Comparison of ENCODE assay signal across 8 cellular contexts in the genomic region with DNA sequence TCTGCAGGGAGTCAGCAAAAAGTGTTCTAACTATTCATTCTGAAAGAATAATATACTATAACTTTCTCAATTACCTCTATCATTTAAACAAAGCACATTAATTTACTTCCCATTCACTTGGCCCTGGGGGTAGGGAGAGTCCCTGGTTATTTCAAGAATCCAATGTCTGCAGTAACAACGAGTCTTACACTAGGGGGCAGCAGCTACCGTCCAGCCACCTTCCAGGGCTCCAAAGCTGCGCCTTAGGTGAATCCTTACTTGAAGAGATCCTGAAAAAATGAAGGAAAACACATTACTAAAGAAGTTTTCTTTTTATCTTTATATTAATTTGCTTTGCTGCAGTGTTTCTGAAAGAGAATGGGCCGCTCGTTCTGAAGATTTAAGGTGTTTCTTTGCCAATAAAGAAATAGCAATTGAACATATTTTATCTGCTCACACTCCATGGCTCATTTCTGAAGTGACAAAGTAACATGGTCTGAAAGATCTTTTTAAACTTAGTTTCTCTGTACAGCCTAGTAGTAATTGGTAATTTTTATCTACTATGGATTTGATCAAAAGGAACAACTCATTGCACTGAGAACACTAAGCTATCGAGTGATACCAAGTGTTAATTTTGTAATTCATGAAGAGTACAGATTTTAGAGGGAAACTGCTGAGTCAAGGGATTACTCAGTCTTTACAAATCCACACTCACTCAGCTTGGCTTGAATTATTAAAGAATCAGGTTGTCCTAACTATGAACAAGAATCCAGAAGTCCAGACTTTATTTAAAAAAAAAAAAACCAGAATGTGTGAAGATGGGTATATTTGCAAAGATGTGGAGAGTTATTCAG. TPM values are rescaled to one million over a fixed set of nuclear protein-coding genes. Genes with fewer than 3 reads are reported as not detected.
DNase-seq lines count a peak whose midpoint lies in the region; ATAC-seq and TF ChIP-seq lines count a peak whose summit lies in the region.

No MANE protein-coding gene starts in this region.

- no peak overlapping the region for H3K4me3 Mint-ChIP-seq in endothelial cell (ENCODE audit: unreplicated experiment)

- ATAC-seq in GM18868 (IDR thresholded peaks at IDR 0.05; ENCODE audit: unreplicated experiment), result peak; percentile 84
- peak; percentile 92 for ATAC-seq in HG03571 (IDR thresholded peaks at IDR 0.05; ENCODE audit: unreplicated experiment)
- peak; percentile 92 for ATAC-seq in stimulated activated naive CD8-positive, alpha-beta T cell treated with anti-CD3 and anti-CD28 coated beads, Interleukin-15, Interleukin-2, amounts not matched to agents 100 U/mL and 50 U/mL, for 24 hours

- no peaks in the 10 kb centered on the region for H3K36me3 Mint-ChIP-seq in endothelial cell (ENCODE audit: low read depth, unreplicated experiment)

- peak; percentile 89 for TF ChIP-seq CTCF in endothelial cell (IDR thresholded peaks at IDR 0.05; ENCODE audit: unreplicated experiment)

- DNase-seq in AG08395 (ENCODE audit: low spot score) (peak; percentile 87), NOMO-1 treated with DMSO at 0.1 percent for 48 hours (lab: John Stamatoyannopoulos, UW; ENCODE audit: unreplicated experiment) (peak; percentile 68), endothelial cell (ENCODE audit: low spot score) (peak; percentile 71), mucosa of gallbladder (ENCODE audit: low spot score) (peak; percentile 72)
- DNase-seq in activated CD8-positive, alpha-beta memory T cell treated with anti-CD3 and anti-CD28 coated beads for 4 hours (ENCODE audit: low read depth in 2 of 2), result peak; percentile 17 to 28
- peak; percentile 63 for DNase-seq in stimulated activated naive CD8-positive, alpha-beta T cell treated with anti-CD3 and anti-CD28 coated beads, Interleukin-15, Interleukin-2, amounts not matched to agents 100 U/mL and 50 U/mL, for 24 hours

- H3K4me1 Mint-ChIP-seq in endothelial cell (ENCODE audit: unreplicated experiment), result no peaks in the 10 kb centered on the region

- H3K27ac Mint-ChIP-seq in endothelial cell (ENCODE audit: unreplicated experiment), result no peak overlapping the region

- H3K27me3 Mint-ChIP-seq in endothelial cell (ENCODE audit: unreplicated experiment), result no peaks in the 10 kb centered on the region

- H3K9me3 Mint-ChIP-seq in endothelial cell (ENCODE audit: unreplicated experiment), result no peaks in the 10 kb centered on the region

RNA-seq across cellular contexts. Expression of a gene that starts 27.6 kb away (rescaled TPM):
- total RNA-seq in endothelial cell (ENCODE audit: unreplicated experiment), result 4.0 TPM
- total RNA-seq in mucosa of gallbladder, result 99.6 TPM

Comparison
In these comparisons a context has a peak if more than half of its experiments do, and no peak if none do; other contexts are left out.
1. Peak in every context shown above with its lines: DNase-seq and ATAC-seq.
2. DNase-seq: peak in every context shown above with its lines; median percentile 87 in AG08395; 72 in mucosa of gallbladder; 71 in endothelial cell; 68 in NOMO-1 treated with DMSO at 0.1 percent for 48 hours; 63 in stimulated activated naive CD8-positive, alpha-beta T cell treated with anti-CD3 and anti-CD28 coated beads, Interleukin-15, Interleukin-2, amounts not matched to agents 100 U/mL and 50 U/mL, for 24 hours; 22 in activated CD8-positive, alpha-beta memory T cell treated with anti-CD3 and anti-CD28 coated beads for 4 hours.
3. RNA of a gene that starts 27.6 kb away (total RNA-seq): 99.6 TPM in mucosa of gallbladder (single experiment); 4.0 TPM in endothelial cell (single experiment); every median in the first group is over 10 times any median in the second.